ENCODE assay signal across 1 cellular context in genomic region chr10:102421645-102422585, GRCh38.
TF ChIP-seq lines count a peak whose summit lies in the region.

No MANE protein-coding gene starts in this region.

TF ChIP-seq in endothelial cell of umbilical vein, 7 proteins besides CTCF, POLR2A, EP300 and RAD21:
- TF ChIP-seq EZH2 (IDR thresholded peaks at IDR 0.05; ENCODE audit: borderline replicate concordance, low read depth, low read length, severe bottlenecking) (no peak), FOS (IDR thresholded peaks at IDR 0.05; ENCODE audit: borderline replicate concordance, insufficient read depth, low read length) (no peak), MYC (IDR thresholded peaks at IDR 0.05; ENCODE audit: low read depth, low read length) (no peak), GATA2 (IDR thresholded peaks at IDR 0.05; ENCODE audit: insufficient read depth, insufficient read length, low read depth, low read length) (no peak), JUN (IDR thresholded peaks at IDR 0.05; ENCODE audit: borderline replicate concordance, insufficient read depth, insufficient read length, low read depth) (no peak), POLR2AphosphoS5 (IDR thresholded peaks at IDR 0.05; ENCODE audit: insufficient read depth, low read depth, low read length) (no peak)
- TF ChIP-seq, protein P1, sequence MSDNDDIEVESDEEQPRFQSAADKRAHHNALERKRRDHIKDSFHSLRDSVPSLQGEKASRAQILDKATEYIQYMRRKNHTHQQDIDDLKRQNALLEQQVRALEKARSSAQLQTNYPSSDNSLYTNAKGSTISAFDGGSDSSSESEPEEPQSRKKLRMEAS (IDR thresholded peaks at IDR 0.05; ENCODE audit: insufficient read depth, insufficient read length) = no peak
